20 cellular contexts compared by ENCODE assay signal in the genomic region with DNA sequence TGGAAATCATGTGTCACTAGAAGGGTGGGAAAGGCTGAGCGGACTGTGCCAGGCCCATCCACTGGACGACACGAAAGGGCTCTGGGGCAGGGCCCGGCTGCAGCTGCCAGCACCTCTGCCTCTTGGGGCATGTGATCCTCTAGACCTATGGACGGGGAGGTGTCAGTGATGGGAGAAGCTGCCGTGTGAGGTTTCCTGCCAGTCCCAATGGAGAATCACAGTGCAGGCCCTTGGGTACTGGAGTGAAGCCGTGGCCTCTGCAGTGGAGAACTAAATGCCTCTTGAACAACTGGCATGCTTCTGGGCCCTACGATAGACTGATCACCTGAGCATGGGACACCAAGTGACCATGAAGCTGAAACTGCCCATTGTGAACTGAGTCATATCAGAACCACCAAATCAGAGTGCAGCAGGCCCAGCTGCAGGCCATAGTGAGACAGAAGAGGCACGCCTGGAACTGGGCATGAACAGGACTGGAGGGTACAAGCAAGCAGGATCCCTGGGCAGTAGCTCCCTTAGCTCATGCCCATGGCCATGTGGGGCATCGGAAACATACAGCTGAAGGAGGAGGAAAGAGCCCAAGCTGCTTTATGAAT.
"Had no signal": no experiment of that assay in that cellular context is flagged by ENCODE, and none has a peak within 500 bp of the region (broad histone marks: within the 10 kb centered on the region; RNA-seq: fewer than 3 reads in every experiment).

No MANE protein-coding gene starts in this region.

- H3K27ac ChIP-seq: brain microvascular endothelial cell, neural progenitor cell, prostate gland, SK-N-MC had no signal

- H3K27ac Mint-ChIP-seq: activated naive CD4-positive, alpha-beta T cell treated with anti-CD3 and anti-CD28 coated beads, Interleukin-2, amount 10 ng/mL, durations not matched to agents 7 days and 5 days; activated naive CD8-positive, alpha-beta T cell treated with anti-CD3 and anti-CD28 coated beads, Interleukin-2, amount 50 U/mL, for 24 hours; neural progenitor cell; stimulated activated naive CD8-positive, alpha-beta T cell treated with anti-CD3 and anti-CD28 coated beads, Interleukin-15, amount 100 ng/mL, for 72 hours; type B pancreatic cell had no signal

- H3K27me3 ChIP-seq: brain microvascular endothelial cell, heart right ventricle, neural progenitor cell, suprapubic skin had no signal

- H3K4me3 Mint-ChIP-seq: activated naive CD4-positive, alpha-beta T cell treated with anti-CD3 and anti-CD28 coated beads, Interleukin-2, amount 10 ng/mL, durations not matched to agents 7 days and 5 days; activated naive CD8-positive, alpha-beta T cell treated with anti-CD3 and anti-CD28 coated beads, Interleukin-2, amount 50 U/mL, for 24 hours; neural progenitor cell; stimulated activated naive CD8-positive, alpha-beta T cell treated with anti-CD3 and anti-CD28 coated beads, Interleukin-15, amount 100 ng/mL, for 72 hours; type B pancreatic cell had no signal

- H3K36me3 Mint-ChIP-seq: activated naive CD4-positive, alpha-beta T cell treated with anti-CD3 and anti-CD28 coated beads, Interleukin-2, amount 10 ng/mL, durations not matched to agents 7 days and 5 days; neural progenitor cell; type B pancreatic cell had no signal

- H3K4me3 ChIP-seq: heart right ventricle, neural progenitor cell, prostate gland, SK-N-MC, skin epidermis, suprapubic skin had no signal

- DNase-seq: activated CD4-positive, alpha-beta T cell treated with anti-CD3 and anti-CD28 coated beads, Interleukin-2, amount 50 U/mL, for 1 hour; activated naive CD4-positive, alpha-beta T cell treated with anti-CD3 and anti-CD28 coated beads, Interleukin-2, amount 10 ng/mL, durations not matched to agents 7 days and 5 days; activated naive CD8-positive, alpha-beta T cell treated with anti-CD3 and anti-CD28 coated beads, Interleukin-2, amount 50 U/mL, for 24 hours; activated T-cell treated with anti-CD3 and anti-CD28 coated beads for 4 hours; anterior cingulate cortex; brain microvascular endothelial cell; central memory CD4-positive, alpha-beta T cell; heart right ventricle; immature natural killer cell; kidney glomerular epithelial cell; left ventricle myocardium superior; right cardiac atrium; SHP77; stimulated activated naive CD8-positive, alpha-beta T cell treated with anti-CD3 and anti-CD28 coated beads, Interleukin-15, amount 100 ng/mL, for 72 hours had no signal

- H3K9me3 ChIP-seq: heart right ventricle, prostate gland, suprapubic skin had no signal

- H3K36me3 ChIP-seq: brain microvascular endothelial cell, heart right ventricle, neural progenitor cell, prostate gland, suprapubic skin had no signal

- H3K9me3 Mint-ChIP-seq: activated naive CD4-positive, alpha-beta T cell treated with anti-CD3 and anti-CD28 coated beads, Interleukin-2, amount 10 ng/mL, durations not matched to agents 7 days and 5 days; activated naive CD8-positive, alpha-beta T cell treated with anti-CD3 and anti-CD28 coated beads, Interleukin-2, amount 50 U/mL, for 24 hours; immature natural killer cell; neural progenitor cell; stimulated activated naive CD8-positive, alpha-beta T cell treated with anti-CD3 and anti-CD28 coated beads, Interleukin-15, amount 100 ng/mL, for 72 hours; type B pancreatic cell had no signal

- ATAC-seq: activated naive CD8-positive, alpha-beta T cell treated with anti-CD3 and anti-CD28 coated beads, Interleukin-2, amount 50 U/mL, for 24 hours; heart right ventricle; left ventricle myocardium superior; right cardiac atrium; stimulated activated naive CD8-positive, alpha-beta T cell treated with anti-CD3 and anti-CD28 coated beads, Interleukin-15, amount 100 ng/mL, for 72 hours had no signal
